In the genomic region with DNA sequence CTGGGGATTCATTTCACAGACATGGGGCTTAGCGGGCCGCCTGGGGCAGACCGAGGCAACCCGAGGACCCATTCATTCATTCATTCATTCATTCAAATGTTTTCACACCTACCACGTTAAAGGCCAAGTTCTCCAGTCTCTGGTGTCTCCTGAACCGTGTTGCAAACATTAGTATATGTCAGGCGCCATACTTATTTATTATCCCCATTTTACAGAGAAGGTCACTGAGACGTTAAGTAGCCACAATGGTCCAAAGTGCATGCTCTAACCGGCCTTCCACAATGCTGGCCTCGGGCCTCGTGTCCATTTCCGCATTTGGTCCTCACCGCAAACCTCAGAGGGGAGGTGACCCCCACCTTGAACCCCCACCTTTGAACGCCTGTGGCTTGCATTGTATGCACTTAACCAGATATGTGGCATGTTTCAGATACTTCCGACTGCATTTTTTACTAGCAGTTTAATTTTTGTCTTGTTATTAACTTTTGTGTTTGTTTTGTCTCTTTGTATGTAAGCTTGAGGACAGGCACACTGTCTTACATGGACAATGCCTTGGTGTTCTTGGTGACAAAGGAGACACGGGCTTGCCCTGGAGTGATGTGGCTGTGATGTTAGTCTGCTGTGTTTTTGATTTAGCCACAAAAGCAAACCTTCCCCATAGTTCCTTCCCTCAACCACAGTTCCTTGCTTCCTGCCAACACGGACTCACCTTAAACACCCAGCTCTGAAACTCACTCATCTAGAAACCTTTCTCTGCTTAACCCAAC, we compare ENCODE assay signal across 1 cellular context.
TF ChIP-seq lines count a peak whose summit lies in the region.

No MANE protein-coding gene starts in this region.

TF ChIP-seq in WTC11, 78 proteins besides CTCF, POLR2A, EP300 and RAD21 (continued from another document):
- TF ChIP-seq, protein P1, sequence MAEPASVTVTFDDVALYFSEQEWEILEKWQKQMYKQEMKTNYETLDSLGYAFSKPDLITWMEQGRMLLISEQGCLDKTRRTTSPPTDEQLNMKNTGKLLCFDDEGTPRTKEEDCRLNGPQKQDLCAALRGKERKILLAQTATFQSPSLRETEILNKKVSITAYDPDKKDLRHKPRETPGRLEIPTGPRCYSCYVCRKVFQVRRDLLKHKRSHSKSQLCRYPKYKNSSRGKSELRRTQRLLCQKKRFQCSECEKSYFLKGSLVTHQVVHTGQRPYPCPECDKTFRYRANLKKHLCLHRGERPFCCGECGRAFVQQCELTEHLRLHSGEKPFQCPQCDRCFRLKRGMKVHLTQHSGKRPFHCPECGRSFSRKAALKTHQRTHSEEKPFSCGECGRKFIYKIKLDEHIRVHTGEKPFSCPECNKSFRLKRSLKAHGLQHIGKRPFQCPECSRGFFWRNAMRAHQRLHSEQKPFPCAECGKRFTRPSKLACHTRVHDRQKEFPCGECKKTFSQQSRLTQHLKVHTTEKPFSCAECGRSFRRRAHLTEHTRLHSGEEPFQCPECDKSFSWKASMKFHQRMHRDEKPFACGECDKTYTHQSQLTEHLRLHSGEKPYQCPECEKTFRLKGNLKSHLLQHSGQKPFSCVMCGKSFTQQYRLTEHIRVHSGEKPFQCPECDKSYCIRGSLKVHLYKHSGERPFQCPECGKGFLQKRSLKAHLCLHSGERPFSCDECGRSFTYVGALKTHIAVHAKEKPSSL (CRISPR knock-in tag; conservative IDR thresholded peaks at IDR 0.05) = no peak
- no peak for TF ChIP-seq SP1 (CRISPR knock-in tag; conservative IDR thresholded peaks at IDR 0.05)
- TF ChIP-seq, protein P2, sequence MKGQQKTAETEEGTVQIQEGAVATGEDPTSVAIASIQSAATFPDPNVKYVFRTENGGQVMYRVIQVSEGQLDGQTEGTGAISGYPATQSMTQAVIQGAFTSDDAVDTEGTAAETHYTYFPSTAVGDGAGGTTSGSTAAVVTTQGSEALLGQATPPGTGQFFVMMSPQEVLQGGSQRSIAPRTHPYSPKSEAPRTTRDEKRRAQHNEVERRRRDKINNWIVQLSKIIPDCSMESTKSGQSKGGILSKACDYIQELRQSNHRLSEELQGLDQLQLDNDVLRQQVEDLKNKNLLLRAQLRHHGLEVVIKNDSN (CRISPR knock-in tag; IDR thresholded peaks at IDR 0.05) = no peak
- TF ChIP-seq, protein P3, sequence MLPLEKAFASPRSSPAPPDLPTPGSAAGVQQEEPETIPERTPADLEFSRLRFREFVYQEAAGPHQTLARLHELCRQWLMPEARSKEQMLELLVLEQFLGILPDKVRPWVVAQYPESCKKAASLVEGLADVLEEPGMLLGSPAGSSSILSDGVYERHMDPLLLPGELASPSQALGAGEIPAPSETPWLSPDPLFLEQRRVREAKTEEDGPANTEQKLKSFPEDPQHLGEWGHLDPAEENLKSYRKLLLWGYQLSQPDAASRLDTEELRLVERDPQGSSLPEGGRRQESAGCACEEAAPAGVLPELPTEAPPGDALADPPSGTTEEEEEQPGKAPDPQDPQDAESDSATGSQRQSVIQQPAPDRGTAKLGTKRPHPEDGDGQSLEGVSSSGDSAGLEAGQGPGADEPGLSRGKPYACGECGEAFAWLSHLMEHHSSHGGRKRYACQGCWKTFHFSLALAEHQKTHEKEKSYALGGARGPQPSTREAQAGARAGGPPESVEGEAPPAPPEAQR (CRISPR knock-in tag; IDR thresholded peaks at IDR 0.05) = no peak
- TF ChIP-seq, protein P4, sequence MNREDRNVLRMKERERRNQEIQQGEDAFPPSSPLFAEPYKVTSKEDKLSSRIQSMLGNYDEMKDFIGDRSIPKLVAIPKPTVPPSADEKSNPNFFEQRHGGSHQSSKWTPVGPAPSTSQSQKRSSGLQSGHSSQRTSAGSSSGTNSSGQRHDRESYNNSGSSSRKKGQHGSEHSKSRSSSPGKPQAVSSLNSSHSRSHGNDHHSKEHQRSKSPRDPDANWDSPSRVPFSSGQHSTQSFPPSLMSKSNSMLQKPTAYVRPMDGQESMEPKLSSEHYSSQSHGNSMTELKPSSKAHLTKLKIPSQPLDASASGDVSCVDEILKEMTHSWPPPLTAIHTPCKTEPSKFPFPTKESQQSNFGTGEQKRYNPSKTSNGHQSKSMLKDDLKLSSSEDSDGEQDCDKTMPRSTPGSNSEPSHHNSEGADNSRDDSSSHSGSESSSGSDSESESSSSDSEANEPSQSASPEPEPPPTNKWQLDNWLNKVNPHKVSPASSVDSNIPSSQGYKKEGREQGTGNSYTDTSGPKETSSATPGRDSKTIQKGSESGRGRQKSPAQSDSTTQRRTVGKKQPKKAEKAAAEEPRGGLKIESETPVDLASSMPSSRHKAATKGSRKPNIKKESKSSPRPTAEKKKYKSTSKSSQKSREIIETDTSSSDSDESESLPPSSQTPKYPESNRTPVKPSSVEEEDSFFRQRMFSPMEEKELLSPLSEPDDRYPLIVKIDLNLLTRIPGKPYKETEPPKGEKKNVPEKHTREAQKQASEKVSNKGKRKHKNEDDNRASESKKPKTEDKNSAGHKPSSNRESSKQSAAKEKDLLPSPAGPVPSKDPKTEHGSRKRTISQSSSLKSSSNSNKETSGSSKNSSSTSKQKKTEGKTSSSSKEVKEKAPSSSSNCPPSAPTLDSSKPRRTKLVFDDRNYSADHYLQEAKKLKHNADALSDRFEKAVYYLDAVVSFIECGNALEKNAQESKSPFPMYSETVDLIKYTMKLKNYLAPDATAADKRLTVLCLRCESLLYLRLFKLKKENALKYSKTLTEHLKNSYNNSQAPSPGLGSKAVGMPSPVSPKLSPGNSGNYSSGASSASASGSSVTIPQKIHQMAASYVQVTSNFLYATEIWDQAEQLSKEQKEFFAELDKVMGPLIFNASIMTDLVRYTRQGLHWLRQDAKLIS (CRISPR knock-in tag; IDR thresholded peaks at IDR 0.05; ENCODE audit: borderline replicate concordance) = no peak
- TF ChIP-seq RORB (CRISPR knock-in tag; IDR thresholded peaks at IDR 0.05) = no peak
- no peak for TF ChIP-seq CREM (CRISPR knock-in tag; IDR thresholded peaks at IDR 0.05)
- no peak for TF ChIP-seq FOXJ3 (CRISPR knock-in tag; IDR thresholded peaks at IDR 0.05; ENCODE audit: borderline replicate concordance)
- no peak for TF ChIP-seq SOX15 (CRISPR knock-in tag; IDR thresholded peaks at IDR 0.05)
- TF ChIP-seq EMX1 (CRISPR knock-in tag; IDR thresholded peaks at IDR 0.05) = no peak
- no peak for TF ChIP-seq GRHL2 (CRISPR knock-in tag; IDR thresholded peaks at IDR 0.05; ENCODE audit: insufficient replicate concordance, severe bottlenecking)
